In genomic region chr1:208431721-208432120, GRCh38 we compare ENCODE assay signal across 17 cellular contexts.
DNase-seq lines count a peak whose midpoint lies in the region; ATAC-seq and TF ChIP-seq lines count a peak whose summit lies in the region.
"Had no signal": no experiment of that assay in that cellular context is flagged by ENCODE, and none has a peak within 500 bp of the region (broad histone marks: within the 10 kb centered on the region; RNA-seq: fewer than 3 reads in every experiment).

No MANE protein-coding gene starts in this region.

- POLR2A ChIA-PET in AG04450 (lab: Yijun Ruan, JAX): no interaction called here

- H3K4me1 ChIP-seq in neuronal stem cell (ENCODE audit: control insufficient read depth in 2 of 2, insufficient read depth in 1 of 2, low read depth in 1 of 2, low read length in 2 of 2): peaks cover 0 to 10% of the 10 kb centered on the region in 2 donors

- no peak for ATAC-seq in GM18858 (IDR thresholded peaks at IDR 0.05; ENCODE audit: unreplicated experiment)
- ATAC-seq: stimulated activated memory B cell treated with anti-CD40 and anti-IgM and Interleukin-4, amounts not matched to agents 10 μg/mL and 1 μg/mL and 100 μg/mL, for 72 hours; T-cell; WTC11 had no signal

- H3K4ac ChIP-seq in neuronal stem cell (ENCODE audit: low read length): no peak overlapping the region

- H2AFZ ChIP-seq in neuronal stem cell (ENCODE audit: low read length): no peak overlapping the region

- no peaks in the 10 kb centered on the region for H3K27me3 ChIP-seq in AG04450 (ENCODE audit: control insufficient read depth, insufficient read depth, low read length)
- no peaks in the 10 kb centered on the region for H3K27me3 ChIP-seq in neuronal stem cell (ENCODE audit: control insufficient read depth in 3 of 3, insufficient read depth in 3 of 3, low read depth in 1 of 3, low read length in 3 of 3)
- H3K27me3 ChIP-seq: right atrium auricular region had no signal

- no peak overlapping the region for H2BK5ac ChIP-seq in neuronal stem cell (ENCODE audit: low read length)

- H3K23ac ChIP-seq in neuronal stem cell (ENCODE audit: low read depth, low read length, poor library complexity): no peak overlapping the region

- no peaks in the 10 kb centered on the region for H3K79me1 ChIP-seq in neuronal stem cell (ENCODE audit: low read depth, low read length)

- H2BK12ac ChIP-seq in neuronal stem cell (ENCODE audit: low read length): no peak overlapping the region

- no peak overlapping the region for H3K18ac ChIP-seq in neuronal stem cell (ENCODE audit: low read length)

- no peak overlapping the region for H3K27ac ChIP-seq in AG04450 (ENCODE audit: low read depth, low read length)
- H3K27ac ChIP-seq in neuronal stem cell (replicated peaks; ENCODE audit: low read length): no peak overlapping the region
- H3K27ac ChIP-seq: KMS-11, right atrium auricular region had no signal

- no peak overlapping the region for H2AK5ac ChIP-seq in neuronal stem cell (ENCODE audit: low read depth, low read length)

- no peak for TF ChIP-seq CTCF in AG04450 (IDR thresholded peaks at IDR 0.05; ENCODE audit: low read depth, low read length)

- H2BK15ac ChIP-seq in neuronal stem cell (ENCODE audit: low read length): no peak overlapping the region

- H3K9ac ChIP-seq in neuronal stem cell (ENCODE audit: low read depth, low read length, poor library complexity): no peak overlapping the region
- H3K9ac ChIP-seq: KMS-11 had no signal

- no peak overlapping the region for H3K4me2 ChIP-seq in neuronal stem cell (ENCODE audit: insufficient read depth, low read length, poor library complexity, severe bottlenecking)
- H3K4me2 ChIP-seq: KMS-11 had no signal

- WGBS in neuronal stem cell (ENCODE audit: extremely low coverage in 2 of 2, insufficient read length in 2 of 2, insufficient replicate concordance in 1 of 2), 2 donors: no CpG with 5 or more reads among the region's 3 CpGs

- H3K4me3 ChIP-seq in AG04450 (ENCODE audit: low read depth, low read length) (no peak overlapping the region), neuronal stem cell (ENCODE audit: low read length in 2 of 2) (no peak overlapping the region)
- H3K4me3 ChIP-seq: right atrium auricular region had no signal

- H3K14ac ChIP-seq in neuronal stem cell (ENCODE audit: low read length): no peak overlapping the region

- no peaks in the 10 kb centered on the region for H3K9me3 ChIP-seq in AG04450 (ENCODE audit: control insufficient read depth, insufficient read depth, low read length)
- no peaks in the 10 kb centered on the region for H3K9me3 ChIP-seq in neuronal stem cell (replicated peaks in 1 of 2; ENCODE audit: control insufficient read depth in 2 of 2, insufficient read depth in 1 of 2, low read depth in 1 of 2, low read length in 2 of 2)
- H3K9me3 ChIP-seq: right atrium auricular region had no signal

- H2BK120ac ChIP-seq in neuronal stem cell (ENCODE audit: low read depth, low read length): no peak overlapping the region

- H4K91ac ChIP-seq in neuronal stem cell (ENCODE audit: low read depth, low read length, poor library complexity): no peak overlapping the region

- DNase-seq in AG04450 (ENCODE audit: low read depth, low spot score): peak; percentile 61
- DNase-seq in HS-5 (ENCODE audit: low read depth): peak; percentile 34
- peak; percentile 58 for DNase-seq in astrocyte of the hippocampus (ENCODE audit: low read depth, low spot score)
- DNase-seq in kidney glomerular epithelial cell (lab: John Stamatoyannopoulos, UW): peak; percentile 20
- DNase-seq in neuronal stem cell (ENCODE audit: low spot score): no peak
- DNase-seq in activated CD8-positive, alpha-beta memory T cell treated with anti-CD3 and anti-CD28 coated beads for 24 hours: no peak
- no peak for DNase-seq in NCI-H526 (lab: John Stamatoyannopoulos, UW)
- DNase-seq: activated CD8-positive, alpha-beta memory T cell treated with anti-CD3 and anti-CD28 coated beads, Interleukin-2, amount 50 U/mL, for 4 hours; HCEC 1CT; NCI-H1694; stimulated activated CD4-positive, alpha-beta T cell treated with anti-CD3 and anti-CD28 coated beads, Interleukin-4, amount 100 ng/mL, for 4 hours; T-cell had no signal

- no peaks in the 10 kb centered on the region for H3K36me3 ChIP-seq in neuronal stem cell (replicated peaks in 1 of 2; ENCODE audit: control insufficient read depth in 2 of 2, insufficient read depth in 2 of 2, low read length in 2 of 2)
- H3K36me3 ChIP-seq: right atrium auricular region had no signal

- H4K8ac ChIP-seq in neuronal stem cell (ENCODE audit: low read depth, low read length): no peak overlapping the region

- CTCF ChIA-PET in AG04450 (lab: Charles Lee): interaction anchor here (1.0 to 1.3 kb wide), 2 partner anchors 8 to 37 kb away, joined by 3 to 4 read pairs; no protein-coding TSS in a partner anchor

Comparison
In these comparisons a context has a peak if more than half of its experiments do, and no peak if none do; other contexts are left out.
1. DNase-seq: peak in AG04450 (single experiment), HS-5 (single experiment), astrocyte of the hippocampus (single experiment) and kidney glomerular epithelial cell (single experiment); none in neuronal stem cell (single experiment), activated CD8-positive, alpha-beta memory T cell treated with anti-CD3 and anti-CD28 coated beads for 24 hours (single experiment) and NCI-H526 (0 of 2).